ENCODE assay signal across 9 cellular contexts in the genomic region with DNA sequence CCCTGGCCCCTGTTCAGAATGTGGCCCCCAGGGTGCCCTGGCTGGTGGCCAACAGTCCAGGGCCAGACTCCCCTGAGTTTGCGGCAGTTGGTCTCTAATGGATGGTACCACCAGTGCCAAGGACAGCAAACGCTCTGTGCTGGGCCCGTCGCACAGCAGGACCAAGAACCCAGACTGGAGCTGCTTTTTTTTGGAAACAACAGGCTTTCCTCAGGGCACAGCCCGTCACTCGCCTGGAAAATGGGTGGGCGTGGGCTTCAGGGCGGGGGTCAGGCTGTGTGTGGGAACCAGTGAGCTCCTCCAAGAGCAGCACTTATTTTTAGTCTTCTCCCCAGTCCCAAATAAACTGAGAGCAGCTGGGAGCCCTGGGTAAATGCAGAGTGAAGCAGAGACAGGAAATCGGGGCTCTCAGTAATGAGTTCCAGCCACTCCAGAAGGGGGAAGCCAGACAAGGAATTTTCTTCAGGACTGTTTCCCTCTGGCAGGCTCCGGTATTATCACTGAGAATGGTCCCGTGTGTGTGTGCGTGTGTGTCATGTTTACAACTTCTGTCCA.
DNase-seq lines count a peak whose midpoint lies in the region; ATAC-seq, FAIRE-seq and TF ChIP-seq lines count a peak whose summit lies in the region.
"Had no signal": no experiment of that assay in that cellular context is flagged by ENCODE, and none has a peak within 500 bp of the region (broad histone marks: within the 10 kb centered on the region; RNA-seq: fewer than 3 reads in every experiment).

No MANE protein-coding gene starts in this region.

- H2BK12ac ChIP-seq in H9 (ENCODE audit: insufficient read length, low read depth, low read length), result no peak overlapping the region

- H2BK20ac ChIP-seq in H9 (ENCODE audit: low read depth, low read length, poor library complexity, severe bottlenecking), result no peak overlapping the region

- H3K23me2 ChIP-seq in H9 (ENCODE audit: insufficient read length, low read depth, low read length, poor library complexity, severe bottlenecking), result no peaks in the 10 kb centered on the region

- no peak overlapping the region for H3K18ac ChIP-seq in H9 (ENCODE audit: insufficient read length, low read depth, low read length)

- no peak overlapping the region for H2BK15ac ChIP-seq in H9 (ENCODE audit: low read depth, low read length)

- H2AK5ac ChIP-seq in H9 (ENCODE audit: insufficient read length, low read length), result no peak overlapping the region

- no peaks in the 10 kb centered on the region for H3K9me3 Mint-ChIP-seq in H9
- no peaks in the 10 kb centered on the region for H3K9me3 Mint-ChIP-seq in stimulated activated memory B cell treated with anti-CD40 and anti-IgM and Interleukin-4, amounts not matched to agents 10 μg/mL and 1 μg/mL and 100 μg/mL, for 72 hours

- H3K4me3 ChIP-seq in choroid plexus epithelial cell (ENCODE audit: low read depth, low read length) (peak overlapping the region; percentile 46), liver (ENCODE audit: low read depth in 1 of 3, low read length in 3 of 3) (peak overlapping the region in 2 of 3 donors; percentile 3 to 45)

- H3K27me3 ChIP-seq in H9 (ENCODE audit: insufficient read depth, low read length) (no peaks in the 10 kb centered on the region), liver (ENCODE audit: control insufficient read depth in 4 of 4, insufficient read depth in 4 of 4, low read length in 3 of 4) (no peaks in the 10 kb centered on the region)

- H3K14ac ChIP-seq in H9 (ENCODE audit: insufficient read depth, low read length), result peak overlapping the region; percentile 69

- H3K27ac ChIP-seq in H9 (ENCODE audit: insufficient read length, low read depth, low read length) (peak overlapping the region; percentile 11), liver (ENCODE audit: low read depth in 1 of 2, low read length in 2 of 2) (peak overlapping the region; percentile 81 to 92)

- peak overlapping the region in 1 of 2 experiments; percentile 55; a peak in 1 of 5 replicates for H3K4me3 Mint-ChIP-seq in H9
- H3K4me3 Mint-ChIP-seq in stimulated activated memory B cell treated with anti-CD40 and anti-IgM and Interleukin-4, amounts not matched to agents 10 μg/mL and 1 μg/mL and 100 μg/mL, for 72 hours, result no peak overlapping the region

- no peak overlapping the region for H2BK120ac ChIP-seq in H9 (ENCODE audit: low read depth, low read length, poor library complexity, severe bottlenecking)

- no peaks in the 10 kb centered on the region for H4K20me1 ChIP-seq in H9 (ENCODE audit: control insufficient read depth, insufficient read depth, insufficient read length)

- H3K4me2 ChIP-seq in H9 (ENCODE audit: insufficient read depth, insufficient read length, low read length), result peak overlapping the region; percentile 42

- H3K4me1 ChIP-seq in H9 (ENCODE audit: insufficient read depth, low read length), result peaks cover 21% of the 10 kb centered on the region; the same call in 1 of the 2 replicates
- H3K4me1 ChIP-seq in liver (ENCODE audit: control insufficient read depth in 4 of 4, insufficient read depth in 4 of 4, low read length in 3 of 4), result peaks cover 23 to 72% (median 52%) of the 10 kb centered on the region in 4 donors

- H2BK5ac ChIP-seq in H9 (ENCODE audit: insufficient read length, low read length), result no peak overlapping the region

- no CpG with 5 or more reads among the region's 12 CpGs for WGBS in H9 (ENCODE audit: extremely low coverage, insufficient read length, low lambda C conversion rate)
- WGBS in liver, result 54% methylated on average over 12 of the region's 12 CpGs

- H3K36me3 ChIP-seq in liver (ENCODE audit: control insufficient read depth in 4 of 4, insufficient read depth in 3 of 4, low read depth in 1 of 4, low read length in 3 of 4), result no peaks in the 10 kb centered on the region

- no peak for FAIRE-seq in GM12892 (lab: Jason Lieb, UNC)

- H3K27me3 Mint-ChIP-seq in H9 (ENCODE audit: low read depth), result no peaks in the 10 kb centered on the region; the same call in 1 of the 2 replicates
- H3K27me3 Mint-ChIP-seq in stimulated activated memory B cell treated with anti-CD40 and anti-IgM and Interleukin-4, amounts not matched to agents 10 μg/mL and 1 μg/mL and 100 μg/mL, for 72 hours, result no peaks in the 10 kb centered on the region

- no peak for TF ChIP-seq POLR2A in GM12892 (IDR thresholded peaks at IDR 0.05; ENCODE audit: low read depth, low read length)

- H3K79me2 ChIP-seq in H9 (ENCODE audit: insufficient read depth, low read length), result no peaks in the 10 kb centered on the region

- H3K23ac ChIP-seq in H9 (ENCODE audit: insufficient read length, low read depth, low read length), result no peak overlapping the region

- H3K79me1 ChIP-seq in H9 (ENCODE audit: insufficient read depth, low read depth, low read length, poor library complexity, severe bottlenecking), result no peaks in the 10 kb centered on the region

- H3K36me3 Mint-ChIP-seq in H9 (ENCODE audit: insufficient read depth in 1 of 3, low read depth in 3 of 3), result no peaks in the 10 kb centered on the region
- peaks cover 36% of the 10 kb centered on the region for H3K36me3 Mint-ChIP-seq in stimulated activated memory B cell treated with anti-CD40 and anti-IgM and Interleukin-4, amounts not matched to agents 10 μg/mL and 1 μg/mL and 100 μg/mL, for 72 hours

- no peak overlapping the region for H4K91ac ChIP-seq in H9 (ENCODE audit: insufficient read length, low read depth, low read length)

- ATAC-seq in stimulated activated memory B cell treated with anti-CD40 and anti-IgM and Interleukin-4, amounts not matched to agents 10 μg/mL and 1 μg/mL and 100 μg/mL, for 72 hours, result no peak
- ATAC-seq in GM18519 (IDR thresholded peaks at IDR 0.05; ENCODE audit: low FRiP score, unreplicated experiment), result no peak

- no peak overlapping the region; the same call in 1 of the 2 replicates for H3K4ac ChIP-seq in H9 (ENCODE audit: low read depth, low read length)

- H3K27ac Mint-ChIP-seq in H9, result peak overlapping the region; percentile 58 to 93 (median 85); a peak in 6 of 7 replicates
- H3K27ac Mint-ChIP-seq in stimulated activated memory B cell treated with anti-CD40 and anti-IgM and Interleukin-4, amounts not matched to agents 10 μg/mL and 1 μg/mL and 100 μg/mL, for 72 hours, result peak overlapping the region; percentile 7

- no peak overlapping the region for H2AFZ ChIP-seq in H9 (ENCODE audit: low read length)

- H4K5ac ChIP-seq in H9 (ENCODE audit: insufficient read length, low read depth, low read length), result no peak overlapping the region

- no peak for TF ChIP-seq RAD21 in liver (IDR thresholded peaks at IDR 0.05)

- H3K9ac ChIP-seq in H9 (ENCODE audit: extremely low read depth, insufficient read length, low read length) (no peak overlapping the region), liver (ENCODE audit: low read depth in 1 of 2, low read length in 2 of 2) (peak overlapping the region; percentile 19 to 45)

- no peak overlapping the region for H3K56ac ChIP-seq in H9 (ENCODE audit: insufficient read length, low read depth, low read length)

- no peak overlapping the region for H3T11ph ChIP-seq in H9 (ENCODE audit: low read length)

- TF ChIP-seq CTCF in H9 (conservative IDR thresholded peaks at IDR 0.05) (no peak), choroid plexus epithelial cell (conservative IDR thresholded peaks at IDR 0.05; ENCODE audit: low read depth, low read length) (no peak), liver (IDR thresholded peaks at IDR 0.05; ENCODE audit: low read depth, low read length, missing input control) (no peak)

- H4K8ac ChIP-seq in H9 (replicated peaks; ENCODE audit: insufficient read length, low read depth, low read length), result no peak overlapping the region

- peaks cover 63 to 66% of the 10 kb centered on the region in 2 experiments for H3K4me1 Mint-ChIP-seq in H9
- H3K4me1 Mint-ChIP-seq in stimulated activated memory B cell treated with anti-CD40 and anti-IgM and Interleukin-4, amounts not matched to agents 10 μg/mL and 1 μg/mL and 100 μg/mL, for 72 hours, result peaks cover 72% of the 10 kb centered on the region

- no peak for DNase-seq in H9
- DNase-seq in choroid plexus epithelial cell (ENCODE audit: low read depth), result peak; percentile 39
- DNase-seq in NCI-H2196 (lab: John Stamatoyannopoulos, UW; ENCODE audit: unreplicated experiment), result no peak
- no peak for DNase-seq in GM12892 (ENCODE audit: insufficient read length)
- no peak for DNase-seq in 8988T
- DNase-seq: NCI-H226 had no signal

- H3K9me3 ChIP-seq in H9 (ENCODE audit: control insufficient read depth, low read depth, low read length), result no peaks in the 10 kb centered on the region
- no peaks in the 10 kb centered on the region for H3K9me3 ChIP-seq in liver (ENCODE audit: control insufficient read depth in 4 of 4, low read length in 3 of 4)

TF ChIP-seq in liver, 16 proteins besides CTCF, POLR2A, EP300 and RAD21:
- TF ChIP-seq EGR1 (IDR thresholded peaks at IDR 0.05; ENCODE audit: low read depth in 2 of 2) (no peak), HNF4G (IDR thresholded peaks at IDR 0.05) (no peak), FOXA1 (IDR thresholded peaks at IDR 0.05) (no peak), HNF4A (conservative IDR thresholded peaks at IDR 0.05) (no peak), TAF1 (conservative IDR thresholded peaks at IDR 0.05) (no peak), SP1 (IDR thresholded peaks at IDR 0.05) (no peak)
- TF ChIP-seq, protein P1, sequence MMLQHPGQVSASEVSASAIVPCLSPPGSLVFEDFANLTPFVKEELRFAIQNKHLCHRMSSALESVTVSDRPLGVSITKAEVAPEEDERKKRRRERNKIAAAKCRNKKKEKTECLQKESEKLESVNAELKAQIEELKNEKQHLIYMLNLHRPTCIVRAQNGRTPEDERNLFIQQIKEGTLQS (IDR thresholded peaks at IDR 0.05), result no peak
- TF ChIP-seq, protein P2, sequence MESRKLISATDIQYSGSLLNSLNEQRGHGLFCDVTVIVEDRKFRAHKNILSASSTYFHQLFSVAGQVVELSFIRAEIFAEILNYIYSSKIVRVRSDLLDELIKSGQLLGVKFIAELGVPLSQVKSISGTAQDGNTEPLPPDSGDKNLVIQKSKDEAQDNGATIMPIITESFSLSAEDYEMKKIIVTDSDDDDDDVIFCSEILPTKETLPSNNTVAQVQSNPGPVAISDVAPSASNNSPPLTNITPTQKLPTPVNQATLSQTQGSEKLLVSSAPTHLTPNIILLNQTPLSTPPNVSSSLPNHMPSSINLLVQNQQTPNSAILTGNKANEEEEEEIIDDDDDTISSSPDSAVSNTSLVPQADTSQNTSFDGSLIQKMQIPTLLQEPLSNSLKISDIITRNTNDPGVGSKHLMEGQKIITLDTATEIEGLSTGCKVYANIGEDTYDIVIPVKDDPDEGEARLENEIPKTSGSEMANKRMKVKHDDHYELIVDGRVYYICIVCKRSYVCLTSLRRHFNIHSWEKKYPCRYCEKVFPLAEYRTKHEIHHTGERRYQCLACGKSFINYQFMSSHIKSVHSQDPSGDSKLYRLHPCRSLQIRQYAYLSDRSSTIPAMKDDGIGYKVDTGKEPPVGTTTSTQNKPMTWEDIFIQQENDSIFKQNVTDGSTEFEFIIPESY (IDR thresholded peaks at IDR 0.05), result no peak
